1 cellular context compared by ENCODE assay signal in genomic region chr14:25034803-25035681, GRCh38.
TF ChIP-seq lines count a peak whose summit lies in the region.

No MANE protein-coding gene starts in this region.

TF ChIP-seq in HepG2, 621 proteins besides CTCF, POLR2A, EP300 and RAD21 (continued from another document and continues in another):
- TF ChIP-seq WIZ (CRISPR knock-in tag; IDR thresholded peaks at IDR 0.05) (no peak), ZBTB40 (IDR thresholded peaks at IDR 0.05) (no peak), ZBTB40 (CRISPR knock-in tag; IDR thresholded peaks at IDR 0.05) (no peak; the same call in 1 of the 2 replicates), E2F2 (CRISPR knock-in tag; IDR thresholded peaks at IDR 0.05; ENCODE audit: borderline replicate concordance) (no peak), ZHX1 (CRISPR knock-in tag; IDR thresholded peaks at IDR 0.05; ENCODE audit: low read depth) (peak; percentile 91; the same call in 1 of the 2 replicates), KLF15 (CRISPR knock-in tag; IDR thresholded peaks at IDR 0.05; ENCODE audit: borderline replicate concordance) (no peak), ZNF44 (CRISPR knock-in tag; IDR thresholded peaks at IDR 0.05) (0 out of 2 replicates have a peak, but pooled peaks have one; percentile 47), GABPA (IDR thresholded peaks at IDR 0.05; ENCODE audit: low read depth, low read length) (no peak), GABPA (CRISPR knock-in tag; IDR thresholded peaks at IDR 0.05; ENCODE audit: low read depth) (no peak; the same call in 1 of the 2 replicates), HNF1A (IDR thresholded peaks at IDR 0.05; ENCODE audit: low read depth) (peak; percentile 87), HNF1A (CRISPR knock-in tag; IDR thresholded peaks at IDR 0.05; ENCODE audit: borderline replicate concordance) (peak; percentile 87; the same call in 1 of the 2 replicates), MTA3 (CRISPR knock-in tag; IDR thresholded peaks at IDR 0.05) (no peak), PITX1 (CRISPR knock-in tag; IDR thresholded peaks at IDR 0.05) (0 out of 2 replicates have a peak, but pooled peaks have one; percentile 29), ZBTB14 (CRISPR knock-in tag; IDR thresholded peaks at IDR 0.05) (no peak), ZXDC (CRISPR knock-in tag; IDR thresholded peaks at IDR 0.05) (no peak), ARID4A (CRISPR knock-in tag; IDR thresholded peaks at IDR 0.05; ENCODE audit: borderline replicate concordance) (peak; percentile 39; the same call in 1 of the 2 replicates)
